8 cellular contexts compared by ENCODE assay signal in genomic region chr4:74671074-74671698, GRCh38.
DNase-seq lines count a peak whose midpoint lies in the region; ATAC-seq and TF ChIP-seq lines count a peak whose summit lies in the region.

No MANE protein-coding gene starts in this region.

- H3K4me1 ChIP-seq in body of pancreas = no peaks in the 10 kb centered on the region

- no peak overlapping the region for H3K4me3 ChIP-seq in body of pancreas

- no peaks in the 10 kb centered on the region for H3K9me3 ChIP-seq in body of pancreas

- peak; percentile 40 for ATAC-seq in body of pancreas
- ATAC-seq in left lobe of liver = peak; percentile 39

- peak in 5 of 7 experiments; percentile 20 to 54 (median 39) for TF ChIP-seq CTCF in body of pancreas (IDR thresholded peaks at IDR 0.05)

- H3K36me3 ChIP-seq in body of pancreas (replicated peaks in 1 of 2; ENCODE audit: insufficient read depth in 1 of 2, low read depth in 2 of 2) = no peaks in the 10 kb centered on the region

- peak; percentile 1 for DNase-seq in NK-92 treated with Interleukin-12 subunit alpha and Interleukin-12 subunit beta, amount 100 ng/mL, for 24 hours (lab: John Stamatoyannopoulos, UW)
- DNase-seq in NK-92 (lab: John Stamatoyannopoulos, UW; ENCODE audit: unreplicated experiment) = no peak
- DNase-seq in KG1 (lab: John Stamatoyannopoulos, UW) = peak; percentile 5
- DNase-seq in SK-N-DZ (ENCODE audit: low spot score) = peak; percentile 5
- DNase-seq in body of pancreas = peak; percentile 17 to 44 (median 33)
- no peak for DNase-seq in left lobe of liver (ENCODE audit: low spot score)
- peak; percentile 4 for DNase-seq in stimulated activated naive CD4-positive, alpha-beta T cell treated with Interleukin-2 at 50 U/mL for 16 hours (lab: John Stamatoyannopoulos, UW)
- DNase-seq in GM19240 (ENCODE audit: insufficient read length, low spot score) = no peak

- no peak overlapping the region for H3K27ac ChIP-seq in body of pancreas

- no peaks in the 10 kb centered on the region for H3K27me3 ChIP-seq in body of pancreas

- TF ChIP-seq POLR2A in body of pancreas (IDR thresholded peaks at IDR 0.05) = no peak

- WGBS in body of pancreas, 2 donors = 0% methylated on average over 2 of the region's 2 CpGs

- intact Hi-C loops in body of pancreas (cut with DNase I) = loop anchor here (5.0 kb wide), 1 partner anchor 294 kb away; no protein-coding TSS in a partner anchor

Comparison
In these comparisons a context has a peak if more than half of its experiments do, and no peak if none do; other contexts are left out.
1. DNase-seq: peak in NK-92 treated with Interleukin-12 subunit alpha and Interleukin-12 subunit beta, amount 100 ng/mL, for 24 hours (single experiment), KG1 (single experiment), SK-N-DZ (single experiment), body of pancreas (4 of 4) and stimulated activated naive CD4-positive, alpha-beta T cell treated with Interleukin-2 at 50 U/mL for 16 hours (single experiment); none in NK-92 (single experiment), left lobe of liver (single experiment) and GM19240 (single experiment).